In the genomic region with DNA sequence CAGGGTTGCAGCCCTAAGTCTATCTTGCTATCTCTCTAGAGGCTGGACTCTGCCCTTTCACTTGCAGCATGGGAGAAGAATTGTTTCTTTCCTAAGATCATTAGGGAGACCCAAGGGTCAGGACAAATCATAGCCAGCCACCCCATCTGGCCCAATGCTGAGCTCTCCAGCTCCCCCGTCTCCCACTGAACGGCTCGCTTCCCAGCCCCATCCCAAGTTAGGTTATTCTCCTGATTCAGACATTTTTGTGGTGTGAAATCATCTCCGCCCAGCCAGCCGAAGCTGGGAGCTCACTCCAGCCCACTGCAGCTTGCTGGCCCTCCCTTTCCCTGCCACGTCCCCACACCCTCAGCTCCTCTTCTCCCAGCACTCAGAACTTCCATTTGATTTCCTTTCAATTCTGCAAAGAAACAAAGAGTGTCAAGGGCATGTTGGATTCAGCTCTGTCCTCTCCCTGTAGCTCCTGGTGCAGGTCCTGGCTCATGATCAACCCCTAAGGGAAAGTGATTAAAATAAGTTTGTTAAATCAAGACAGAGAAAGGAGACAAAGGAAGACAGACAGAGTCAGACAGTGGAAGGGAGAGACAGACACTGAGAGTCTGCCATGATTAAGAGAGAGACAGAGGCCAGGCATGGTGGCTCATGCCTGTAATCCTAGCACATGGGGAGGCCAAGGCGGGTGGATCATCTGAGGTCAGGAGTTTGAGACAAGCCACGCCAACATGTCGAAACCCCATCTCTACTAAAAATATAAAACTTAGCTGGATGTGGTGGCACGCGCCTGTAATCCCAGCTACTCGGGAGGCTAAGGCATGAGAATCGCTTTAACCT, we compare ENCODE assay signal across 8 cellular contexts. TPM values are rescaled to one million over a fixed set of nuclear protein-coding genes. Genes with fewer than 3 reads are reported as not detected.
DNase-seq lines count a peak whose midpoint lies in the region; ATAC-seq and TF ChIP-seq lines count a peak whose summit lies in the region.

No MANE protein-coding gene starts in this region.

- H3K36me3 ChIP-seq in HUES6 (ENCODE audit: control insufficient read depth, insufficient read depth, low read length), result no peaks in the 10 kb centered on the region
- H3K36me3 ChIP-seq in right lobe of liver, result no peaks in the 10 kb centered on the region
- H3K36me3 ChIP-seq in tibial nerve, result no peaks in the 10 kb centered on the region

- peak; percentile 94 for DNase-seq in dermis blood vessel endothelial cell
- DNase-seq in right lobe of liver, result peak in 2 of 3 donors; percentile 39 to 50
- DNase-seq in tibial nerve (ENCODE audit: low spot score in 2 of 2), result peak in 1 of 2 donors; percentile 45
- no peak for DNase-seq in cortex of kidney (lab: John Stamatoyannopoulos, UW)
- no peak for DNase-seq in DMS79 treated with DMSO at 0.1 percent for 48 hours (lab: John Stamatoyannopoulos, UW)
- no peak for DNase-seq in occipital lobe (lab: John Stamatoyannopoulos, UW)
- no peak for DNase-seq in OCI-M1 (lab: John Stamatoyannopoulos, UW)

- 52% methylated on average over 10 of the region's 13 CpGs for WGBS in right lobe of liver (ENCODE audit: insufficient coverage, low coverage, low lambda C conversion rate, missing lambda C conversion rate)
- WGBS in tibial nerve, 2 donors, result 41 to 46% methylated on average over 13 of the region's 13 CpGs

- no peaks in the 10 kb centered on the region for H3K27me3 ChIP-seq in HUES6 (ENCODE audit: control insufficient read depth, insufficient read depth, low read length)
- no peaks in the 10 kb centered on the region for H3K27me3 ChIP-seq in right lobe of liver
- H3K27me3 ChIP-seq in tibial nerve, result no peaks in the 10 kb centered on the region

- TF ChIP-seq CTCF in right lobe of liver (IDR thresholded peaks at IDR 0.05), result no peak
- TF ChIP-seq CTCF in tibial nerve (IDR thresholded peaks at IDR 0.05), result no peak

- ATAC-seq in right lobe of liver, result peak; percentile 66 to 84 (median 76)

- H3K9ac ChIP-seq in HUES6 (ENCODE audit: low read length), result peak overlapping the region; percentile 53

- intact Hi-C loops in right lobe of liver (cut with DNase I), result no loop called here

- TF ChIP-seq EP300 in tibial nerve (IDR thresholded peaks at IDR 0.05), result peak; percentile 17 to 73

- TF ChIP-seq POLR2A in right lobe of liver (IDR thresholded peaks at IDR 0.05), result no peak
- TF ChIP-seq POLR2A in tibial nerve (IDR thresholded peaks at IDR 0.05), result peak in 1 of 2 donors; percentile 59

- peaks cover 40% of the 10 kb centered on the region for H3K4me1 ChIP-seq in HUES6 (ENCODE audit: control insufficient read depth, insufficient read depth, low read length)
- H3K4me1 ChIP-seq in right lobe of liver, result no peaks in the 10 kb centered on the region
- H3K4me1 ChIP-seq in tibial nerve, result peaks cover 0 to 65% (median 27%) of the 10 kb centered on the region in 4 donors

- H3K9me3 ChIP-seq in HUES6 (ENCODE audit: control insufficient read depth, insufficient read depth, low read depth, low read length), result no peaks in the 10 kb centered on the region
- no peaks in the 10 kb centered on the region for H3K9me3 ChIP-seq in right lobe of liver
- H3K9me3 ChIP-seq in tibial nerve, result no peaks in the 10 kb centered on the region

- H3K4me3 ChIP-seq in HUES6 (ENCODE audit: low read depth, low read length) (no peak overlapping the region), right lobe of liver (no peak overlapping the region), tibial nerve (peak overlapping the region in 1 of 4 donors; percentile 8)

- H3K27ac ChIP-seq in HUES6 (ENCODE audit: low read depth, low read length) (peak overlapping the region; percentile 58; the same call in 1 of the 2 replicates), right lobe of liver (peak overlapping the region in 2 of 3 donors; percentile 45 to 51), tibial nerve (peak overlapping the region; percentile 80 to 96 (median 87))

RNA-seq across cellular contexts. Expression of gene SPARC, which starts 12.6 kb away (rescaled TPM):
- 756 and 1,107 TPM in 2 replicates for total RNA-seq in dermis blood vessel endothelial cell
- total RNA-seq in right lobe of liver, result 100 to 1,000 TPM in 4 of 6 experiments, 10 to 100 TPM in 2; 62.2 to 277 (median 109) TPM
- total RNA-seq in tibial nerve, result 1,000 to 10,000 TPM in 3 of 4 donors, 100 to 1,000 TPM in 1; 918 to 2,129 (median 1,501) TPM
- 90.8 TPM for total RNA-seq in occipital lobe

RNA-seq across cellular contexts. Expression of gene ATOX1, which starts 59.1 kb away (rescaled TPM):
- total RNA-seq in dermis blood vessel endothelial cell (69.8 and 96.3 TPM in 2 replicates), right lobe of liver (100 to 1,000 TPM in 3 of 6 experiments, 10 to 100 TPM in 3; 83.1 to 177 (median 96.7) TPM), tibial nerve (100 to 1,000 TPM in 1 of 4 donors, 10 to 100 TPM in 3; 43.7 to 108 (median 98.5) TPM), occipital lobe (16.5 TPM)

Comparison
In these comparisons a context has a peak if more than half of its experiments do, and no peak if none do; other contexts are left out.
1. DNase-seq: peak in dermis blood vessel endothelial cell (single experiment) and right lobe of liver (2 of 3); none in cortex of kidney (single experiment), DMS79 treated with DMSO at 0.1 percent for 48 hours (single experiment), occipital lobe (single experiment) and OCI-M1 (single experiment).
2. Peak in every context shown above with its lines, with median percentiles within 50 percentile points of each other: H3K27ac ChIP-seq.